Comparison of ENCODE assay signal across 21 cellular contexts in the genomic region with DNA sequence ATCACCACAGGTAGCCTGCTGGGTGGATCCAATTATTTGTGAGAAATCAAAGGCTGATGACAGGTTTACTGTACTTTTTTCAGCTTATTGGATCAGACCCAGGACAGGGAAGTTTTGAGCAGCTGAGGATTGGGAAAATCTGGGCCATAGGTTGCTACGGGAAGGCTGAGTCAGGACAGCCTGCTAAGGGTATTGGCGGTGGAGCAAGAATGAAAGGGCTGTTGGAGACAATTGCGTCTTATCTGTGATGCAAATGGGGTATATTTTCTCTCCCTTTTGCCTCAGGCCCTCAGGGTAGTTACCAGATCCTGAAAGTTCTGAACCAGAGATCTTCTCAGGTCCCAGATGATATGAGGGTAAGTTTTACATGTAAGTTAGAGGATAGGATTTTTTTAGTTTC.
DNase-seq lines count a peak whose midpoint lies in the region; ATAC-seq and TF ChIP-seq lines count a peak whose summit lies in the region.
"Had no signal": no experiment of that assay in that cellular context is flagged by ENCODE, and none has a peak within 500 bp of the region (broad histone marks: within the 10 kb centered on the region; RNA-seq: fewer than 3 reads in every experiment).

No MANE protein-coding gene starts in this region.

- no peak for TF ChIP-seq CTCF in WTC11 (IDR thresholded peaks at IDR 0.05)

- H3K4me1 Mint-ChIP-seq in WTC11: peaks cover 18% of the 10 kb centered on the region

- DNase-seq in NCI-H82 (lab: John Stamatoyannopoulos, UW) (peak; percentile 7), NCI-H82 treated with DMSO at 0.1 percent for 48 hours (lab: John Stamatoyannopoulos, UW; ENCODE audit: unreplicated experiment) (no peak), WTC11 (ENCODE audit: low spot score) (no peak), mesendoderm (peak; percentile 34), CD1c-positive myeloid dendritic cell (ENCODE audit: extremely low spot score) (no peak)
- DNase-seq: ACHN; AML-193; BE2C; Calu3; CD4-positive, alpha-beta memory T cell; COR-L47; DMS53; DMS79 treated with DMSO at 0.1 percent for 48 hours; H9 had no signal

- H3K27me3 ChIP-seq in mesendoderm (ENCODE audit: insufficient read depth, low read length, poor library complexity): no peaks in the 10 kb centered on the region
- H3K27me3 ChIP-seq: BE2C; BLaER1 treated with 17β-estradiol and CSF1 and Interleukin-3, amounts not matched to agents 10 nM and 100 nM had no signal

- H3K27ac Mint-ChIP-seq in WTC11: no peak overlapping the region
- H3K27ac Mint-ChIP-seq: CD14-positive monocyte; CD4-positive, alpha-beta memory T cell; GM23338; H9 had no signal

- no peaks in the 10 kb centered on the region for H3K79me1 ChIP-seq in mesendoderm (ENCODE audit: low read length)

- no peak overlapping the region for H3K4me3 Mint-ChIP-seq in WTC11
- H3K4me3 Mint-ChIP-seq: CD14-positive monocyte; CD4-positive, alpha-beta memory T cell; GM23338; H9 had no signal

- whole genome bisulfite sequencing in mesendoderm (ENCODE audit: extremely low coverage, insufficient coverage, low lambda C conversion rate): no CpG with 5 or more reads among the region's 3 CpGs

- peaks cover 2% of the 10 kb centered on the region for H3K27me3 Mint-ChIP-seq in WTC11 (ENCODE audit: low read depth)

- no peak overlapping the region for H2BK120ac ChIP-seq in mesendoderm (ENCODE audit: low read depth, low read length)

- H3K4ac ChIP-seq in mesendoderm (ENCODE audit: low read depth, low read length): no peak overlapping the region

- POLR2A ChIA-PET in WTC11 (lab: Charles Lee): no interaction called here

- no peak overlapping the region for H2BK5ac ChIP-seq in mesendoderm (ENCODE audit: low read length)

- no peaks in the 10 kb centered on the region for H3K79me2 ChIP-seq in mesendoderm (ENCODE audit: control insufficient read depth, insufficient read depth, low read length)

- no peak overlapping the region for H3K18ac ChIP-seq in mesendoderm (ENCODE audit: low read length)

- H2AK5ac ChIP-seq in mesendoderm (ENCODE audit: low read length): no peak overlapping the region

- no peak overlapping the region for H4K5ac ChIP-seq in mesendoderm (ENCODE audit: low read length)

- no peak overlapping the region for H3K4me3 ChIP-seq in mesendoderm (ENCODE audit: low read length)
- H3K4me3 ChIP-seq: BLaER1 treated with 17β-estradiol and CSF1 and Interleukin-3, amounts not matched to agents 10 nM and 100 nM; GM23338 had no signal

- no peak overlapping the region for H3K23ac ChIP-seq in mesendoderm (ENCODE audit: low read length)

- no peak overlapping the region for H3K9ac ChIP-seq in mesendoderm (ENCODE audit: low read length)
- H3K9ac ChIP-seq: BLaER1 treated with 17β-estradiol and CSF1 and Interleukin-3, amounts not matched to agents 10 nM and 100 nM had no signal

- no peaks in the 10 kb centered on the region for H3K36me3 ChIP-seq in mesendoderm (ENCODE audit: control insufficient read depth, insufficient read depth, low read length)
- H3K36me3 ChIP-seq: BE2C; BLaER1 treated with 17β-estradiol and CSF1 and Interleukin-3, amounts not matched to agents 10 nM and 100 nM had no signal

- H4K8ac ChIP-seq in mesendoderm (ENCODE audit: low read depth, low read length): no peak overlapping the region

- no peak overlapping the region for H3K4me2 ChIP-seq in mesendoderm (ENCODE audit: low read length)
- H3K4me2 ChIP-seq: BLaER1 treated with 17β-estradiol and CSF1 and Interleukin-3, amounts not matched to agents 10 nM and 100 nM; GM23338 had no signal

- H3K56ac ChIP-seq in mesendoderm (ENCODE audit: low read length): no peak overlapping the region

- peaks cover 46% of the 10 kb centered on the region for H3K36me3 Mint-ChIP-seq in WTC11
- H3K36me3 Mint-ChIP-seq: CD4-positive, alpha-beta memory T cell had no signal

- H3K27ac ChIP-seq in mesendoderm (ENCODE audit: low read depth, low read length): no peak overlapping the region
- H3K27ac ChIP-seq: 22Rv1; BLaER1 treated with 17β-estradiol and CSF1 and Interleukin-3, amounts not matched to agents 10 nM and 100 nM had no signal

- no peaks in the 10 kb centered on the region for H3K4me1 ChIP-seq in mesendoderm (ENCODE audit: control insufficient read depth, low read depth, low read length)
- H3K4me1 ChIP-seq: BE2C; BLaER1 treated with 17β-estradiol and CSF1 and Interleukin-3, amounts not matched to agents 10 nM and 100 nM had no signal

- CTCF ChIA-PET in WTC11 (lab: Charles Lee): no interaction called here

- peaks cover 63% of the 10 kb centered on the region for H3K9me3 Mint-ChIP-seq in WTC11

- no peak overlapping the region for H2BK15ac ChIP-seq in mesendoderm (replicated peaks; ENCODE audit: low read depth)

- ATAC-seq in WTC11 (peak; percentile 48; the same call in 1 of the 2 replicates), GM21528 (IDR thresholded peaks at IDR 0.05; ENCODE audit: low FRiP score, unreplicated experiment) (no peak), HG03097 (IDR thresholded peaks at IDR 0.05; ENCODE audit: low FRiP score, unreplicated experiment) (no peak)
- ATAC-seq: GM23338, HCT116 had no signal

TF ChIP-seq in WTC11, 78 proteins besides CTCF, POLR2A, EP300 and RAD21:
- no peak for TF ChIP-seq SMAD3 (CRISPR knock-in tag; IDR thresholded peaks at IDR 0.05; ENCODE audit: borderline replicate concordance)
- TF ChIP-seq HMGA2 (CRISPR knock-in tag; IDR thresholded peaks at IDR 0.05): no peak
- no peak for TF ChIP-seq CREB1 (CRISPR knock-in tag; IDR thresholded peaks at IDR 0.05)
- TF ChIP-seq JUN (CRISPR knock-in tag; IDR thresholded peaks at IDR 0.05): no peak
- no peak for TF ChIP-seq FOXP1 (CRISPR knock-in tag; IDR thresholded peaks at IDR 0.05; ENCODE audit: borderline replicate concordance)
- TF ChIP-seq E2F4 (CRISPR knock-in tag; IDR thresholded peaks at IDR 0.05; ENCODE audit: borderline replicate concordance, low read depth): no peak
- no peak for TF ChIP-seq ZNF263 (CRISPR knock-in tag; IDR thresholded peaks at IDR 0.05; ENCODE audit: low read depth)

Comparison
In these comparisons a context has a peak if more than half of its experiments do, and no peak if none do; other contexts are left out.
1. DNase-seq: peak in NCI-H82 (single experiment) and mesendoderm (single experiment); none in NCI-H82 treated with DMSO at 0.1 percent for 48 hours (single experiment), WTC11 (single experiment) and CD1c-positive myeloid dendritic cell (single experiment).